In genomic region chr12:30925607-30926242, GRCh38 we compare ENCODE assay signal across 12 cellular contexts. TPM values are rescaled to one million over a fixed set of nuclear protein-coding genes. Genes with fewer than 3 reads are reported as not detected.
DNase-seq lines count a peak whose midpoint lies in the region; ATAC-seq and TF ChIP-seq lines count a peak whose summit lies in the region.
"Had no signal": no experiment of that assay in that cellular context is flagged by ENCODE, and none has a peak within 500 bp of the region (broad histone marks: within the 10 kb centered on the region; RNA-seq: fewer than 3 reads in every experiment).

No MANE protein-coding gene starts in this region.

- no peaks in the 10 kb centered on the region for H3K36me3 ChIP-seq in NT2/D1 (ENCODE audit: insufficient read depth, insufficient read length, low read length)
- no peaks in the 10 kb centered on the region for H3K36me3 ChIP-seq in osteoblast (ENCODE audit: insufficient read depth, low read length)

- H3K9me3 ChIP-seq in NT2/D1 (ENCODE audit: insufficient read depth, low read length) (no peaks in the 10 kb centered on the region), osteoblast (ENCODE audit: low read depth, low read length) (no peaks in the 10 kb centered on the region)

- H3K4me2 ChIP-seq in osteoblast (ENCODE audit: insufficient read depth, low read length) = peak overlapping the region; percentile 81

- H3K27me3 ChIP-seq in NT2/D1 (ENCODE audit: insufficient read depth, insufficient read length) (peaks cover 54% of the 10 kb centered on the region), osteoblast (ENCODE audit: insufficient read depth, low read length) (peaks cover 14% of the 10 kb centered on the region)

- peak overlapping the region; percentile 86 for H2AFZ ChIP-seq in osteoblast (ENCODE audit: low read length)

- TF ChIP-seq CTCF in AG09309 (IDR thresholded peaks at IDR 0.05; ENCODE audit: control insufficient read depth, insufficient read depth, low read depth, low read length, missing control alignments) (no peak), fibroblast of the aortic adventitia (IDR thresholded peaks at IDR 0.05; ENCODE audit: insufficient read depth, low read length) (no peak), osteoblast (IDR thresholded peaks at IDR 0.05; ENCODE audit: extremely low read depth, low read depth, low read length) (no peak)

- ATAC-seq in GM18520 (IDR thresholded peaks at IDR 0.05; ENCODE audit: unreplicated experiment) (no peak), HG02610 (IDR thresholded peaks at IDR 0.05; ENCODE audit: unreplicated experiment) (no peak)
- ATAC-seq: stimulated activated effector memory CD8-positive, alpha-beta T cell treated with anti-CD3 and anti-CD28 coated beads, Interleukin-12 subunit alpha, Interleukin-12 subunit beta, amount 100 ng/mL, for 72 hours had no signal

- H3K4me1 ChIP-seq in NT2/D1 (ENCODE audit: insufficient read depth, insufficient read length) (peaks cover 16% of the 10 kb centered on the region), osteoblast (ENCODE audit: insufficient read depth, low read length) (peaks cover 9% of the 10 kb centered on the region)
- H3K4me1 ChIP-seq: foreskin keratinocyte had no signal

- H3K27ac ChIP-seq in osteoblast (ENCODE audit: low read depth, low read length) = no peak overlapping the region
- H3K27ac ChIP-seq: foreskin keratinocyte had no signal

- DNase-seq in AG09309 (ENCODE audit: low read depth) (no peak), NT2/D1 (ENCODE audit: low read depth, low spot score) (peak; percentile 54), fibroblast of the aortic adventitia (ENCODE audit: low read depth) (no peak), osteoblast (ENCODE audit: insufficient read length, low spot score, missing footprints) (peak; percentile 61), COR-L47 (lab: John Stamatoyannopoulos, UW) (no peak), NCI-H1417 (lab: John Stamatoyannopoulos, UW) (no peak)
- DNase-seq: activated naive CD4-positive, alpha-beta T cell treated with Interleukin-2 at 50 U/mL for 16 hours; foreskin keratinocyte had no signal

- H3K4me3 ChIP-seq in AG09309 (ENCODE audit: control insufficient read depth, low read depth, low read length) (peak overlapping the region; percentile 34), NT2/D1 (ENCODE audit: insufficient read length, low read depth) (peak overlapping the region; percentile 51), fibroblast of the aortic adventitia (ENCODE audit: low read depth, low read length) (peak overlapping the region; percentile 37), osteoblast (ENCODE audit: insufficient read depth, low read length) (peak overlapping the region; percentile 67)

- H3K9ac ChIP-seq in NT2/D1 (ENCODE audit: insufficient read length, low read depth) = peak overlapping the region; percentile 80

- no peaks in the 10 kb centered on the region for H3K79me2 ChIP-seq in osteoblast (ENCODE audit: insufficient read depth, low read length)

- H4K20me1 ChIP-seq in osteoblast (ENCODE audit: insufficient read depth, low read length) = no peaks in the 10 kb centered on the region

RNA-seq across cellular contexts. Expression of gene TSPAN11, which starts 0.8 kb away (rescaled TPM):
- total RNA-seq in fibroblast of the aortic adventitia (ENCODE audit: low replicate concordance) (0.36 and 2.0 TPM in 2 replicates), osteoblast (5.4 and 10.0 TPM in 2 replicates)
- total RNA-seq: foreskin keratinocyte, NCI-H460 had no signal

Comparison
In these comparisons a context has a peak if more than half of its experiments do, and no peak if none do; other contexts are left out.
1. DNase-seq: peak in NT2/D1 (single experiment) and osteoblast (single experiment); none in AG09309 (single experiment), fibroblast of the aortic adventitia (single experiment), COR-L47 (single experiment) and NCI-H1417 (0 of 3).
2. Peak in every context shown above with its lines, with median percentiles within 50 percentile points of each other: H3K4me3 ChIP-seq.